12 cellular contexts compared by ENCODE assay signal in the genomic region with DNA sequence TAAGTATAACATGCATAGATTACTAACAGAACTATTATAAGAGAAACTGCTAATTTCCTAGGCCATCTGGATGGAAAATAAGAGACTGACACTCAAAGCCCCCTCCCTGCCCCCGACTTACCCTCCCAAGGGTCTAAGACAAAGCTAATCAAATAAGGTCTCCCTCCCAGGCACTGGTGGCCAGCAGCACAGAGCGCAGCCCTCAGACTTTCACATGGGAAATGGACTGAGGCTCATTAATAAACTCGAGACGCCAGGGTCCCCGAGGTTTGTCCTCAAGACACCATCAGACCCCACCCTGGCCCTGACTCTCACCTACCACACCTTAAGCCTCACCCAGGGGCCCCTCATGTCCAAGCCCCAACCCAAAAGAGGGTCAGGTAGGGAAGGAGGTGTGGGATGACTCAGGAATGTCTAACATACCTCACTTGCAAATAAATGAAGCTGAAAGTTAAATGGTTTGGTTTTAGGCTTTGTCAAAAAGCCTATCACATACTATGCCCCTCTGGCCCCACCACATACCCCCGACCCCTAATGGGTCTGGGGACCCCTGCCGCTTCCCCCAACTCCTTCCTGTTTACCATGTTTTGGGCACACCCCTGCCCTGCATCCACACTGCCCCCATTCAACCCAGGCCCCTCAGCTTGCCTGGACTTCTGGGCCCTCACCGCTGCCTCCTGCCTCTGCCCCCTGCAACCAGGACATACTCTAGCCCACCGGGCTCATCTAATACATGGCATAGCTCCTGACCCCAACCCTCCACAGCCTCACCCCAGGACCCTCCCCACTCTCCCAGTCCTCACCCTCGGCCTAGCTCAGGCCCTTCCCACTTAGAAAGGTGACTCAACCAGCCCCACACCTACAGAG. TPM values are rescaled to one million over a fixed set of nuclear protein-coding genes. Genes with fewer than 3 reads are reported as not detected.
A peak's percentile ranks its signal among the peaks of the same experiment; 100 is the strongest.
DNase-seq lines count a peak whose midpoint lies in the region; ATAC-seq and TF ChIP-seq lines count a peak whose summit lies in the region.
"Had no signal": no experiment of that assay in that cellular context is flagged by ENCODE, and none has a peak within 500 bp of the region (broad histone marks: within the 10 kb centered on the region; RNA-seq: fewer than 3 reads in every experiment).

No MANE protein-coding gene starts in this region.

- H3K36me3 ChIP-seq in Caco-2 (ENCODE audit: control insufficient read depth, insufficient read depth, low read length) (0 out of 2 replicates have a peak, but pooled peaks cover 1% of the 10 kb centered on the region), Loucy (ENCODE audit: insufficient read depth, low read length) (no peaks in the 10 kb centered on the region), neuronal stem cell (replicated peaks in 1 of 2; ENCODE audit: control insufficient read depth in 2 of 2, insufficient read depth in 2 of 2, low read length in 2 of 2) (no peaks in the 10 kb centered on the region)
- H3K36me3 ChIP-seq: uterus had no signal

- no peaks in the 10 kb centered on the region for H3K9me3 ChIP-seq in Caco-2
- H3K9me3 ChIP-seq in Loucy (ENCODE audit: insufficient read depth, low read depth, low read length): no peaks in the 10 kb centered on the region
- no peaks in the 10 kb centered on the region for H3K9me3 ChIP-seq in neuronal stem cell (replicated peaks in 1 of 2; ENCODE audit: control insufficient read depth in 2 of 2, insufficient read depth in 1 of 2, low read depth in 1 of 2, low read length in 2 of 2)
- H3K9me3 ChIP-seq: SK-N-SH, uterus had no signal

- no peaks in the 10 kb centered on the region for H3K9me3 Mint-ChIP-seq in Caco-2 (ENCODE audit: unreplicated experiment)
- no peaks in the 10 kb centered on the region for H3K9me3 Mint-ChIP-seq in effector memory CD8-positive, alpha-beta T cell

- peaks cover 17% of the 10 kb centered on the region for H4K20me1 ChIP-seq in Loucy (ENCODE audit: insufficient read depth, low read length, poor library complexity, severe bottlenecking)

- no peaks in the 10 kb centered on the region for H3K9me2 ChIP-seq in Loucy (replicated peaks; ENCODE audit: low read depth, low read length)
- H3K9me2 ChIP-seq: SK-N-SH had no signal

- POLR2A ChIA-PET in Caco-2 (lab: Charles Lee): interaction anchor here (0.6 to 1.0 kb wide), 2 partner anchors 19 to 41 kb away, joined by 3 to 4 read pairs; no protein-coding TSS in a partner anchor

- peak in 1 of 2 experiments; percentile 38 for DNase-seq in Caco-2
- DNase-seq in effector memory CD8-positive, alpha-beta T cell: no peak
- DNase-seq in neuronal stem cell (ENCODE audit: low spot score): no peak
- no peak for DNase-seq in NCI-H2227 treated with DMSO at 0.1 percent for 48 hours (lab: John Stamatoyannopoulos, UW)
- DNase-seq: cortex of kidney, DMS153, uterus had no signal

- peaks cover 7% of the 10 kb centered on the region for H3K79me1 ChIP-seq in neuronal stem cell (ENCODE audit: low read depth, low read length)

- no peak overlapping the region for H2AFZ ChIP-seq in Loucy (ENCODE audit: low read length)
- H2AFZ ChIP-seq in neuronal stem cell (ENCODE audit: low read length): peak overlapping the region; percentile 85

- no peak overlapping the region for H3K27ac ChIP-seq in neuronal stem cell (replicated peaks; ENCODE audit: low read length)

- no peaks in the 10 kb centered on the region for H3K27me3 ChIP-seq in Caco-2 (replicated peaks; ENCODE audit: control insufficient read depth, insufficient read depth, low read length)
- no peaks in the 10 kb centered on the region for H3K27me3 ChIP-seq in Loucy (ENCODE audit: insufficient read depth, low read length, poor library complexity, severe bottlenecking)
- H3K27me3 ChIP-seq in neuronal stem cell (ENCODE audit: control insufficient read depth in 3 of 3, insufficient read depth in 3 of 3, low read depth in 1 of 3, low read length in 3 of 3): no peaks in the 10 kb centered on the region
- H3K27me3 ChIP-seq: uterus had no signal

- H3K4me1 ChIP-seq in Caco-2 (peaks cover 35% of the 10 kb centered on the region), Loucy (ENCODE audit: insufficient read depth, low read length, poor library complexity, severe bottlenecking) (peaks cover 53% of the 10 kb centered on the region), neuronal stem cell (ENCODE audit: control insufficient read depth in 2 of 2, insufficient read depth in 1 of 2, low read depth in 1 of 2, low read length in 2 of 2) (peaks cover 9 to 13% of the 10 kb centered on the region in 2 donors)
- H3K4me1 ChIP-seq: uterus had no signal

- peak overlapping the region; percentile 75 for H3K14ac ChIP-seq in neuronal stem cell (ENCODE audit: low read length)

- ATAC-seq in effector memory CD8-positive, alpha-beta T cell (replicated peaks): no peak
- ATAC-seq in GM18909 (IDR thresholded peaks at IDR 0.05; ENCODE audit: poor library complexity, unreplicated experiment) (no peak), GM18498 (IDR thresholded peaks at IDR 0.05; ENCODE audit: unreplicated experiment) (no peak), GM19455 (IDR thresholded peaks at IDR 0.05; ENCODE audit: unreplicated experiment) (no peak)

- CTCF ChIA-PET in Caco-2 (lab: Charles Lee): interaction anchor here (0.6 to 3.4 kb wide), 7 partner anchors 11 to 72 kb away, joined by 3 to 20 read pairs (median 4); a partner anchor contains a TSS

- H3K4me3 ChIP-seq in Caco-2 (ENCODE audit: low read depth, low read length) (no peak overlapping the region), Loucy (ENCODE audit: low read length, poor library complexity, severe bottlenecking) (peak overlapping the region; percentile 54), neuronal stem cell (ENCODE audit: low read length in 2 of 2) (peak overlapping the region in 1 of 2 donors; percentile 31)
- H3K4me3 ChIP-seq: uterus had no signal

- no peak overlapping the region for H4K8ac ChIP-seq in neuronal stem cell (ENCODE audit: low read depth, low read length)

- H3K4me3 Mint-ChIP-seq in Caco-2 (ENCODE audit: unreplicated experiment): peak overlapping the region; percentile 54
- peak overlapping the region; percentile 77 for H3K4me3 Mint-ChIP-seq in effector memory CD8-positive, alpha-beta T cell

- no peak overlapping the region for H3K4ac ChIP-seq in neuronal stem cell (ENCODE audit: low read length)

- H3K18ac ChIP-seq in neuronal stem cell (ENCODE audit: low read length): peak overlapping the region; percentile 77

- H3K79me2 ChIP-seq in Loucy (ENCODE audit: insufficient read depth, low read length): peaks cover 56% of the 10 kb centered on the region; the same call in 1 of the 2 replicates

- peaks cover 56% of the 10 kb centered on the region for H3K4me1 Mint-ChIP-seq in Caco-2 (ENCODE audit: low read depth, unreplicated experiment)
- H3K4me1 Mint-ChIP-seq in effector memory CD8-positive, alpha-beta T cell (ENCODE audit: low read depth in 2 of 2): peaks cover 74 to 80% of the 10 kb centered on the region in 2 donors

- no peak overlapping the region for H2BK120ac ChIP-seq in neuronal stem cell (ENCODE audit: low read depth, low read length)

- BruUV-seq in Caco-2 (replicated peaks; lab: Mats Ljungman, UMichigan): no TSS peak

- H3K27ac Mint-ChIP-seq in Caco-2 (ENCODE audit: unreplicated experiment): peak overlapping the region; percentile 91
- H3K27ac Mint-ChIP-seq in effector memory CD8-positive, alpha-beta T cell: peak overlapping the region; percentile 98 to 100

- no peak overlapping the region for H2BK12ac ChIP-seq in neuronal stem cell (ENCODE audit: low read length)

- peak overlapping the region; percentile 31 for H2BK15ac ChIP-seq in neuronal stem cell (ENCODE audit: low read length)

- TF ChIP-seq CTCF in Caco-2 (IDR thresholded peaks at IDR 0.05; ENCODE audit: insufficient read depth in 1 of 2, low read depth in 1 of 2, low read length in 1 of 2, severe bottlenecking in 1 of 2, unreplicated experiment in 1 of 2) (no peak), Loucy (conservative IDR thresholded peaks at IDR 0.05; ENCODE audit: low read length) (no peak)

- intact Hi-C loops in Caco-2 (cut with micrococcal nuclease; ENCODE audit: unreplicated experiment): no loop called here

- no peaks in the 10 kb centered on the region for H3F3A ChIP-seq in Loucy (ENCODE audit: low read depth)

- WGBS in neuronal stem cell (ENCODE audit: extremely low coverage in 2 of 2, insufficient read length in 2 of 2, insufficient replicate concordance in 1 of 2), 2 donors: no CpG with 5 or more reads among the region's 10 CpGs

- H3K4me2 ChIP-seq in Loucy (ENCODE audit: low read depth, low read length, poor library complexity, severe bottlenecking) (peak overlapping the region; percentile 71), neuronal stem cell (ENCODE audit: insufficient read depth, low read length, poor library complexity, severe bottlenecking) (no peak overlapping the region)
- H3K4me2 ChIP-seq: SK-N-SH had no signal

- H3K23ac ChIP-seq in neuronal stem cell (ENCODE audit: low read depth, low read length, poor library complexity): no peak overlapping the region

- peak overlapping the region; percentile 46 for H2BK5ac ChIP-seq in neuronal stem cell (ENCODE audit: low read length)

- peaks cover 22% of the 10 kb centered on the region for H3K36me3 Mint-ChIP-seq in Caco-2 (ENCODE audit: insufficient read depth, unreplicated experiment)
- H3K36me3 Mint-ChIP-seq in effector memory CD8-positive, alpha-beta T cell (ENCODE audit: insufficient read depth): peaks cover 8% of the 10 kb centered on the region

- no peak overlapping the region for H4K91ac ChIP-seq in neuronal stem cell (ENCODE audit: low read depth, low read length, poor library complexity)

- no peaks in the 10 kb centered on the region for H3K27me3 Mint-ChIP-seq in Caco-2 (ENCODE audit: insufficient read depth, unreplicated experiment)
- no peaks in the 10 kb centered on the region for H3K27me3 Mint-ChIP-seq in effector memory CD8-positive, alpha-beta T cell

- peak overlapping the region; percentile 60 for H2AK5ac ChIP-seq in neuronal stem cell (ENCODE audit: low read depth, low read length)

- H3K9ac ChIP-seq in Loucy (ENCODE audit: low read depth, low read length, poor library complexity, severe bottlenecking): peak overlapping the region; percentile 31
- H3K9ac ChIP-seq in neuronal stem cell (ENCODE audit: low read depth, low read length, poor library complexity): peak overlapping the region; percentile 33
- H3K9ac ChIP-seq: SK-N-SH had no signal

RNA-seq across cellular contexts. Expression of a gene that starts 11.4 kb away (rescaled TPM):
- 87.1 and 102 TPM in 2 replicates for total RNA-seq in Caco-2 (2022)
- polyA plus RNA-seq in neuronal stem cell (2013, experiment 1 of 2): 15.2 TPM
- 15.9 TPM for polyA plus RNA-seq in neuronal stem cell (2013, experiment 2 of 2)

RNA-seq across cellular contexts. Expression of a gene that starts 53.1 kb away (rescaled TPM):
- 492 and 501 TPM in 2 replicates for total RNA-seq in Caco-2 (2022)
- 19.9 TPM for polyA plus RNA-seq in neuronal stem cell (2013, experiment 1 of 2)
- 17.9 TPM for polyA plus RNA-seq in neuronal stem cell (2013, experiment 2 of 2)
